1 cellular context compared by ENCODE assay signal in genomic region chr11:66012946-66013761, GRCh38.
TF ChIP-seq lines count a peak whose summit lies in the region.

No MANE protein-coding gene starts in this region.

TF ChIP-seq in GM12878, 131 proteins besides CTCF, POLR2A, EP300 and RAD21:
- TF ChIP-seq REST (IDR thresholded peaks at IDR 0.05; ENCODE audit: low read depth, low read length): peak; percentile 54; the same call in 1 of the 2 replicates
- no peak for TF ChIP-seq STAT3 (IDR thresholded peaks at IDR 0.05; ENCODE audit: low read depth, low read length)
